Comparison of ENCODE assay signal across 11 cellular contexts in genomic region chr16:84774810-84775209, GRCh38. TPM values are rescaled to one million over a fixed set of nuclear protein-coding genes. Genes with fewer than 3 reads are reported as not detected.
DNase-seq lines count a peak whose midpoint lies in the region; ATAC-seq and TF ChIP-seq lines count a peak whose summit lies in the region.
"Had no signal": no experiment of that assay in that cellular context is flagged by ENCODE, and none has a peak within 500 bp of the region (broad histone marks: within the 10 kb centered on the region; RNA-seq: fewer than 3 reads in every experiment).

No MANE protein-coding gene starts in this region.

- H3K27ac ChIP-seq in IMR-90 (ENCODE audit: insufficient read depth, low read length) = no peak overlapping the region
- H3K27ac ChIP-seq: testis had no signal

- TF ChIP-seq CTCF in IMR-90 (conservative IDR thresholded peaks at IDR 0.05; ENCODE audit: low read depth, low read length) = no peak
- TF ChIP-seq CTCF in cardiac fibroblast (IDR thresholded peaks at IDR 0.05; ENCODE audit: low read depth, low read length) = no peak

- no peaks in the 10 kb centered on the region for H3K9me3 Mint-ChIP-seq in activated T-helper 2 cell treated with anti-CD3 and anti-CD28 coated beads, Interferon-gamma antibody, Interleukin-2, Interleukin-4, amounts not matched to agents 10 μg/mL and 5 μg/mL and 100 μg/mL, durations not matched to agents 14 hours and 24 hours and 36 hours

- ATAC-seq in IMR-90 (ENCODE audit: low read depth) (peak; percentile 92), GM21737 (IDR thresholded peaks at IDR 0.05; ENCODE audit: unreplicated experiment) (no peak)

- CTCF ChIA-PET in IMR-90 (lab: Yijun Ruan, JAX) = interaction anchor here (0.6 kb wide), 1 partner anchor 310 kb away, joined by 3 read pairs; no protein-coding TSS in a partner anchor

- TF ChIP-seq POLR2A in IMR-90 (IDR thresholded peaks at IDR 0.05; ENCODE audit: low read depth, low read length) = no peak

- no peak overlapping the region for H3K4me3 ChIP-seq in IMR-90 (ENCODE audit: insufficient read depth, low read depth, low read length)
- no peak overlapping the region for H3K4me3 ChIP-seq in cardiac fibroblast (replicated peaks in 1 of 2; ENCODE audit: low read depth in 2 of 2, low read length in 2 of 2)
- H3K4me3 ChIP-seq: skin epidermis, testis had no signal

- no peak overlapping the region for H3K56ac ChIP-seq in IMR-90 (ENCODE audit: extremely low read depth, insufficient read depth, low read length)

- no peak overlapping the region for H3K4me3 Mint-ChIP-seq in activated T-helper 2 cell treated with anti-CD3 and anti-CD28 coated beads, Interferon-gamma antibody, Interleukin-2, Interleukin-4, amounts not matched to agents 10 μg/mL and 5 μg/mL and 100 μg/mL, durations not matched to agents 14 hours and 24 hours and 36 hours (ENCODE audit: low read depth)

- peak overlapping the region; percentile 52 for H2BK5ac ChIP-seq in IMR-90 (ENCODE audit: low read depth, low read length, poor library complexity, severe bottlenecking)

- H3K27me3 ChIP-seq in IMR-90 (ENCODE audit: control insufficient read depth, insufficient read depth, low read length) = no peaks in the 10 kb centered on the region
- H3K27me3 ChIP-seq: testis had no signal

- H3K9ac ChIP-seq in IMR-90 (ENCODE audit: low read depth, low read length) = no peak overlapping the region

- H3K4me2 ChIP-seq in IMR-90 (ENCODE audit: low read depth, low read length) = no peak overlapping the region

- peaks cover 19 to 56% of the 10 kb centered on the region in 2 experiments for H3K79me1 ChIP-seq in IMR-90 (ENCODE audit: low read depth in 1 of 2, low read length in 2 of 2)

- POLR2A ChIA-PET in IMR-90 (lab: Charles Lee; ENCODE audit: unreplicated experiment) = no interaction called here

- in situ Hi-C loops in IMR-90 (cut with MboI; ENCODE audit: low sequenced_read_pairs) = no loop called here

- H3K9me1 ChIP-seq in IMR-90 (ENCODE audit: insufficient read depth, low read length) = 0 out of 2 replicates have a peak, but pooled peaks cover 3% of the 10 kb centered on the region

- no peak overlapping the region for H2AK5ac ChIP-seq in IMR-90 (ENCODE audit: low read depth, low read length)

- peaks cover 54% of the 10 kb centered on the region for H3K36me3 ChIP-seq in IMR-90 (ENCODE audit: control insufficient read depth, insufficient read depth, low read length)

- TF ChIP-seq RAD21 in IMR-90 (IDR thresholded peaks at IDR 0.05; ENCODE audit: low read length) = 0 out of 2 replicates have a peak, but pooled peaks have one; percentile 15

- DNase-seq in AG08395 (ENCODE audit: low spot score) = peak; percentile 79
- DNase-seq in IMR-90 = peak; percentile 98
- DNase-seq in cardiac fibroblast (ENCODE audit: low read depth in 2 of 2) = peak; percentile 88 to 96
- peak; percentile 83 to 92 for DNase-seq in lung microvascular endothelial cell (ENCODE audit: low read depth in 2 of 2)
- no peak for DNase-seq in NCI-H187 treated with DMSO at 0.1 percent for 48 hours (lab: John Stamatoyannopoulos, UW)
- no peak for DNase-seq in T-helper 2 cell
- no peak for DNase-seq in activated T-helper 2 cell treated with anti-CD3 and anti-CD28 coated beads, Interferon-gamma antibody, Interleukin-2, Interleukin-4, amounts not matched to agents 10 μg/mL and 5 μg/mL and 100 μg/mL, durations not matched to agents 14 hours and 24 hours and 36 hours (ENCODE audit: low spot score)
- DNase-seq: NCI-H1417, testis had no signal

- H4K20me1 ChIP-seq in IMR-90 (ENCODE audit: insufficient read depth, low read length) = no peaks in the 10 kb centered on the region

- peak overlapping the region; percentile 52; the same call in 1 of the 2 replicates for H3K4ac ChIP-seq in IMR-90 (ENCODE audit: low read depth, low read length)

- no peaks in the 10 kb centered on the region for H3K9me3 ChIP-seq in IMR-90 (ENCODE audit: control insufficient read depth, insufficient read depth, low read length)
- H3K9me3 ChIP-seq: testis had no signal

- H4K5ac ChIP-seq in IMR-90 (ENCODE audit: low read depth, low read length) = peak overlapping the region; percentile 31; the same call in 1 of the 2 replicates

- peaks cover 63% of the 10 kb centered on the region for H3K36me3 Mint-ChIP-seq in activated T-helper 2 cell treated with anti-CD3 and anti-CD28 coated beads, Interferon-gamma antibody, Interleukin-2, Interleukin-4, amounts not matched to agents 10 μg/mL and 5 μg/mL and 100 μg/mL, durations not matched to agents 14 hours and 24 hours and 36 hours (ENCODE audit: low read depth)

- no peak overlapping the region for H2BK120ac ChIP-seq in IMR-90 (ENCODE audit: low read depth, low read length)

- no peak overlapping the region for H3K23ac ChIP-seq in IMR-90 (ENCODE audit: low read depth, low read length)

- H2BK20ac ChIP-seq in IMR-90 (ENCODE audit: low read depth, low read length) = no peak overlapping the region

- no peak overlapping the region for H2AFZ ChIP-seq in IMR-90 (replicated peaks; ENCODE audit: low read length, poor library complexity)

- no peak overlapping the region for H2AK9ac ChIP-seq in IMR-90 (replicated peaks; ENCODE audit: low read depth, low read length, poor library complexity)

- no peak overlapping the region for H3K27ac Mint-ChIP-seq in activated T-helper 2 cell treated with anti-CD3 and anti-CD28 coated beads, Interferon-gamma antibody, Interleukin-2, Interleukin-4, amounts not matched to agents 10 μg/mL and 5 μg/mL and 100 μg/mL, durations not matched to agents 14 hours and 24 hours and 36 hours

- intact Hi-C loops in IMR-90 (cut with micrococcal nuclease) = no loop called here
- intact Hi-C loops in activated T-helper 2 cell treated with anti-CD3 and anti-CD28 coated beads, Interferon-gamma antibody, Interleukin-2, Interleukin-4, amounts not matched to agents 10 μg/mL and 5 μg/mL and 100 μg/mL, durations not matched to agents 14 hours and 24 hours and 36 hours (cut with micrococcal nuclease) = no loop called here

- WGBS in IMR-90 (ENCODE audit: extremely low coverage in 2 of 2, insufficient read length in 1 of 2), 2 experiments = no CpG with 5 or more reads among the region's 4 CpGs

- peaks cover 6% of the 10 kb centered on the region for H3K4me1 ChIP-seq in IMR-90 (ENCODE audit: control insufficient read depth, insufficient read depth, low read length)
- H3K4me1 ChIP-seq: testis had no signal

- H2BK15ac ChIP-seq in IMR-90 (ENCODE audit: low read depth, low read length) = no peak overlapping the region

- no peak overlapping the region for H3K14ac ChIP-seq in IMR-90 (replicated peaks; ENCODE audit: low read depth, low read length)

- H3K18ac ChIP-seq in IMR-90 (ENCODE audit: low read depth, low read length) = no peak overlapping the region

- no peaks in the 10 kb centered on the region for H3K27me3 Mint-ChIP-seq in activated T-helper 2 cell treated with anti-CD3 and anti-CD28 coated beads, Interferon-gamma antibody, Interleukin-2, Interleukin-4, amounts not matched to agents 10 μg/mL and 5 μg/mL and 100 μg/mL, durations not matched to agents 14 hours and 24 hours and 36 hours (ENCODE audit: low read depth)

- no peaks in the 10 kb centered on the region for H3K4me1 Mint-ChIP-seq in activated T-helper 2 cell treated with anti-CD3 and anti-CD28 coated beads, Interferon-gamma antibody, Interleukin-2, Interleukin-4, amounts not matched to agents 10 μg/mL and 5 μg/mL and 100 μg/mL, durations not matched to agents 14 hours and 24 hours and 36 hours (ENCODE audit: low read depth)

- BruUV-seq in IMR-90 (replicated peaks; lab: Mats Ljungman, UMichigan) = no TSS peak

- H4K8ac ChIP-seq in IMR-90 (ENCODE audit: low read depth in 2 of 2, low read length in 2 of 2) = no peak overlapping the region

- dilution Hi-C loops in IMR-90 (cut with HindIII; ENCODE audit: low sequenced_read_pairs, unreplicated experiment) = no loop called here

- 0 out of 2 replicates have a peak overlapping the region, but pooled peaks have one; percentile 47 for H4K91ac ChIP-seq in IMR-90 (ENCODE audit: insufficient read depth, low read depth, low read length)

TF ChIP-seq in IMR-90, 13 proteins besides CTCF, POLR2A, EP300 and RAD21:
- TF ChIP-seq CEBPB (IDR thresholded peaks at IDR 0.05; ENCODE audit: low read depth, low read length) (peak; percentile 96), BHLHE40 (IDR thresholded peaks at IDR 0.05; ENCODE audit: low read depth, low read length) (no peak), SMC3 (IDR thresholded peaks at IDR 0.05; ENCODE audit: low read depth, low read length) (peak; percentile 16; the same call in 1 of the 2 replicates), FOS (IDR thresholded peaks at IDR 0.05; ENCODE audit: low read depth, low read length) (peak; percentile 78; the same call in 1 of the 2 replicates)
- TF ChIP-seq, protein P1, sequence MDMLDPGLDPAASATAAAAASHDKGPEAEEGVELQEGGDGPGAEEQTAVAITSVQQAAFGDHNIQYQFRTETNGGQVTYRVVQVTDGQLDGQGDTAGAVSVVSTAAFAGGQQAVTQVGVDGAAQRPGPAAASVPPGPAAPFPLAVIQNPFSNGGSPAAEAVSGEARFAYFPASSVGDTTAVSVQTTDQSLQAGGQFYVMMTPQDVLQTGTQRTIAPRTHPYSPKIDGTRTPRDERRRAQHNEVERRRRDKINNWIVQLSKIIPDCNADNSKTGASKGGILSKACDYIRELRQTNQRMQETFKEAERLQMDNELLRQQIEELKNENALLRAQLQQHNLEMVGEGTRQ (IDR thresholded peaks at IDR 0.05; ENCODE audit: low read depth, low read length) = peak; percentile 49; the same call in 1 of the 2 replicates

RNA-seq across cellular contexts. Expression of gene CRISPLD2, which starts 45.0 kb away (rescaled TPM):
- total RNA-seq in IMR-90 (2012; rRNA removed) (35.0 and 37.5 TPM in 2 replicates), lung microvascular endothelial cell (under 0.01 and 0.20 TPM in 2 replicates)
- polyA plus RNA-seq in IMR-90 (2012; rRNA removed) = 21.3 and 23.1 TPM in 2 replicates
- 17.6 and 30.1 TPM in 2 replicates for polyA plus RNA-seq in IMR-90 (2012; cell fraction: cytosol; rRNA removed)
- 26.7 and 30.7 TPM in 2 replicates for polyA plus RNA-seq in IMR-90 (2012; cell fraction: nucleus; rRNA removed; ENCODE audit: low replicate concordance)
- total RNA-seq in activated T-helper 2 cell treated with anti-CD3 and anti-CD28 coated beads, Interferon-gamma antibody, Interleukin-2, Interleukin-4, amounts not matched to agents 10 μg/mL and 5 μg/mL and 100 μg/mL, durations not matched to agents 14 hours and 24 hours and 36 hours = 0.16 and 0.23 TPM in 2 replicates

Comparison
In these comparisons a context has a peak if more than half of its experiments do, and no peak if none do; other contexts are left out.
1. DNase-seq: peak in AG08395 (single experiment), IMR-90 (single experiment), cardiac fibroblast (2 of 2) and lung microvascular endothelial cell (2 of 2); none in NCI-H187 treated with DMSO at 0.1 percent for 48 hours (single experiment), T-helper 2 cell (0 of 5) and activated T-helper 2 cell treated with anti-CD3 and anti-CD28 coated beads, Interferon-gamma antibody, Interleukin-2, Interleukin-4, amounts not matched to agents 10 μg/mL and 5 μg/mL and 100 μg/mL, durations not matched to agents 14 hours and 24 hours and 36 hours (single experiment).
2. RNA of gene CRISPLD2, which starts 45.0 kb away (total RNA-seq): 35.0 to 37.5 TPM in IMR-90; 0.16 to 0.23 TPM in activated T-helper 2 cell treated with anti-CD3 and anti-CD28 coated beads, Interferon-gamma antibody, Interleukin-2, Interleukin-4, amounts not matched to agents 10 μg/mL and 5 μg/mL and 100 μg/mL, durations not matched to agents 14 hours and 24 hours and 36 hours and under 0.01 to 0.20 TPM in lung microvascular endothelial cell; every median in the first group is over 10 times any median in the second.